ENCODE assay signal across 8 cellular contexts in the genomic region with DNA sequence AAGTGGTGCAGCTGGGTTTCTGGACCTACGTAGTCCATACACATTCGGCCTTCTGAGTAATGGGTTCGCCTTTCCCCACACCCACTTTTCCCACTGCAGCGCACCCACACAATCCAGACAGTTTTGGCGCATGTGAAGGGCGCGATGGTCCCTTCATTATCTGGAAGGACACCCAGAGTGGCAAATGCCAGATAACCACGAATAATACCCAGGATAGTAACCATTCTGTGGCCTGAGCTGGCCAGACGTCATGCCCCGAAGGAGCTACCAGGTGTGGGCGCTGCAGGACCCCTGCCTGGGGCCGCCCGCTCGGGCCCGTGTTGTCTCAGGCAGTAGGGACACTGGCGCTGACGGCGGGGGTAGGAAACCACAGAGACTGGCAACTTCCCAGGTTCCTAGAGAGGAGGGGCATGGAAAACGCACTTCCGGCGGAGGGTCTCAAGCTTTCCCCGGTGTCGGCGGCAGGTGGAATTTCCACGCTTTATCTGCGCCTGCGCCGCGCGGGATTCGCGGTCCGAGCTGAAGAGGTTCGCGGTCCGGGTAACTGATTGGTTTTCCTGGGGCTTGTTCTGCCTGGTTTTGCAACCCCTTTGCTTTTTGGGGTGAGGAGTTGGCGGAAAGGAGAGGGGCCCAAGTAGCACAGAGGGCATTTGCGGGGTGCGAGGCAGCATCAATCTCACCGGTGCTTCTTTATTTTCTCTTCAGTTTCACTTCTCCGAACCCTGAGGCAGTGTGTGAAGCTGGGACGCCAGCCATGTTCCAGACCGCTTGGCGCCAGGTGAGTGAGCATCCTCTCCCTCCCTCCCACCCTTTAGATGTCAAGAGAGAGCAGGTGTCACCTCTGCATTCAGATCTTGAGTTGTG. TPM values are rescaled to one million over a fixed set of nuclear protein-coding genes. Genes with fewer than 3 reads are reported as not detected.
DNase-seq lines count a peak whose midpoint lies in the region; ATAC-seq and TF ChIP-seq lines count a peak whose summit lies in the region.

A gene (plus strand): TSS at position 441 of the 864 bp plus-strand sequence. CDS start 314 bp downstream, at position 755.

- no peaks in the 10 kb centered on the region for H3K27me3 ChIP-seq in tibial artery

- peaks cover 10 to 25% (median 13%) of the 10 kb centered on the region in 3 donors for H3K36me3 ChIP-seq in tibial artery

- no peaks in the 10 kb centered on the region for H3K9me3 Mint-ChIP-seq in osteocyte (ENCODE audit: unreplicated experiment)

- TF ChIP-seq CTCF in osteocyte (IDR thresholded peaks at IDR 0.05) (peak; percentile 45), tibial artery (IDR thresholded peaks at IDR 0.05) (no peak)

- peaks cover 21% of the 10 kb centered on the region for H3K36me3 Mint-ChIP-seq in osteocyte (ENCODE audit: unreplicated experiment)

- peak within 1 kb of the TSS; percentile 81 for H3K27ac Mint-ChIP-seq in osteocyte (ENCODE audit: unreplicated experiment)

- peaks cover 0 to 23% (median 12%) of the 10 kb centered on the region in 4 donors for H3K4me1 ChIP-seq in tibial artery

- DNase-seq in DMS 273 treated with DMSO at 0.1 percent for 48 hours (lab: John Stamatoyannopoulos, UW) (peak; percentile 58), KBM-7 (peak; percentile 91), SK-MEL-5 (ENCODE audit: low read depth, low spot score) (peak; percentile 59), Right ventricle myocardium superior (peak; percentile 80), osteocyte (ENCODE audit: extremely low spot score, unreplicated experiment) (peak; percentile 90), tibial artery (peak; percentile 73 to 90)
- DNase-seq in activated naive CD4-positive, alpha-beta T cell treated with anti-CD3 and anti-CD28 coated beads, Interleukin-2, amount 50 U/mL, for 16 hours, result peak; percentile 50

- H3K9me3 ChIP-seq in tibial artery, result no peaks in the 10 kb centered on the region

- H3K4me3 ChIP-seq in tibial artery, result peak within 1 kb of the TSS; percentile 61

- peak within 1 kb of the TSS; percentile 86 to 88 for H3K27ac ChIP-seq in tibial artery

- H3K4me3 Mint-ChIP-seq in osteocyte (ENCODE audit: unreplicated experiment), result peak within 1 kb of the TSS; percentile 93

- ATAC-seq in GM21515 (IDR thresholded peaks at IDR 0.05; ENCODE audit: unreplicated experiment), result peak; percentile 75
- ATAC-seq in Right ventricle myocardium superior (ENCODE audit: poor library complexity), result peak; percentile 96

- intact Hi-C loops in Right ventricle myocardium superior (cut with DNase I), result no loop called here
- intact Hi-C loops in tibial artery (cut with DNase I; ENCODE audit: low total_unique reads), result no loop called here

- in situ Hi-C loops in KBM-7 (cut with MboI; ENCODE audit: low pct_unique_long_range_greater_than_20kb, low sequenced_read_pairs), result no loop called here
- in situ Hi-C loops in SK-MEL-5 (cut with HindIII; ENCODE audit: low pct_unique_long_range_greater_than_20kb, low sequenced_read_pairs), result no loop called here

- H3K27me3 Mint-ChIP-seq in osteocyte (ENCODE audit: unreplicated experiment), result no peaks in the 10 kb centered on the region

- peaks cover 19% of the 10 kb centered on the region for H3K4me1 Mint-ChIP-seq in osteocyte (ENCODE audit: unreplicated experiment)

RNA-seq across cellular contexts. Expression of the gene that starts here (rescaled TPM):
- total RNA-seq in SK-MEL-5 (2014; rRNA removed; shearing (Covaris generic)), result 2.2 and 2.3 TPM in 2 replicates
- polyA plus RNA-seq in SK-MEL-5 (2015; cell fraction: cytosol; rRNA removed), result 1.0 and 2.0 TPM in 2 replicates
- 2.9 and 3.2 TPM in 2 replicates for polyA plus RNA-seq in SK-MEL-5 (2015; cell fraction: nucleus; rRNA removed)
- total RNA-seq in Right ventricle myocardium superior (1.0 TPM), osteocyte (3.7 and 4.8 TPM in 2 replicates)

Comparison
In these comparisons a context has a peak if more than half of its experiments do, and no peak if none do; other contexts are left out.
1. Peak in every context shown above with its lines: DNase-seq, ATAC-seq, H3K4me3 ChIP-seq and H3K27ac ChIP-seq.